ENCODE assay signal across 8 cellular contexts in genomic region chr1:165630629-165631402, GRCh38. TPM values are rescaled to one million over a fixed set of nuclear protein-coding genes. Genes with fewer than 3 reads are reported as not detected.
DNase-seq lines count a peak whose midpoint lies in the region; ATAC-seq and TF ChIP-seq lines count a peak whose summit lies in the region.

TSS of gene MGST3 (plus strand) at chr1:165631234. CDS start at chr1:165649848, 18,614 bp downstream.

- peak within 1 kb of the TSS; percentile 94 for H3K4me2 ChIP-seq in smooth muscle cell

- H4K20me1 ChIP-seq in smooth muscle cell (ENCODE audit: low read depth): peaks cover 37% of the 10 kb centered on the region

- CTCF ChIA-PET in activated B cell treated with CpG ODN at 0.5 μM for 24 hours (lab: Charles Lee): interaction anchor here (1.5 kb wide), 1 partner anchor 237 kb away, joined by 3 read pairs; no protein-coding TSS in a partner anchor

- H3K4me1 ChIP-seq in smooth muscle cell (ENCODE audit: low read depth): peaks cover 26% of the 10 kb centered on the region

- H3K9ac ChIP-seq in smooth muscle cell (ENCODE audit: low read depth): peak within 1 kb of the TSS; percentile 82

- POLR2A ChIA-PET in activated B cell treated with CpG ODN at 0.5 μM for 24 hours (lab: Charles Lee): interaction anchor here (0.8 to 1.9 kb wide), 7 partner anchors 9 to 139 kb away, joined by 3 to 8 read pairs (median 3); partner anchors contain the start of gene TMCO1

- H3K4me1 Mint-ChIP-seq in activated B cell treated with CpG ODN at 0.5 μM for 24 hours: peaks cover 34% of the 10 kb centered on the region

- H3K27ac ChIP-seq in smooth muscle cell (ENCODE audit: low read depth): peak within 1 kb of the TSS; percentile 91

- intact Hi-C loops in activated B cell treated with CpG ODN at 0.5 μM for 24 hours (cut with micrococcal nuclease): loop anchor here (1.0 to 10.0 kb wide), 8 partner anchors 33 to 1594 kb away; partner anchors contain the start of genes ALDH9A1, POGK, POU2F1 and TMCO1

- no peaks in the 10 kb centered on the region for H3K36me3 ChIP-seq in smooth muscle cell (ENCODE audit: low read depth)

- H3K27ac Mint-ChIP-seq in activated B cell treated with CpG ODN at 0.5 μM for 24 hours: no peak within 1 kb of the TSS

- H3K9me3 ChIP-seq in smooth muscle cell (replicated peaks; ENCODE audit: low read depth): no peaks in the 10 kb centered on the region

- 1% methylated on average over 58 of the region's 58 CpGs for WGBS in smooth muscle cell (ENCODE audit: low lambda C conversion rate)

- H3K4me3 ChIP-seq in cardiac fibroblast (replicated peaks in 1 of 2; ENCODE audit: low read depth in 2 of 2, low read length in 2 of 2) (peak within 1 kb of the TSS; percentile 89 to 97), smooth muscle cell (peak within 1 kb of the TSS; percentile 83)

- DNase-seq in AG09319 (ENCODE audit: extremely low read depth, low read depth): peak; percentile 79
- peak; percentile 97 for DNase-seq in NCI-H345 (lab: John Stamatoyannopoulos, UW)
- DNase-seq in activated B cell treated with CpG ODN at 0.5 μM for 24 hours: peak; percentile 84
- peak; percentile 96 to 99 for DNase-seq in cardiac fibroblast (ENCODE audit: low read depth in 2 of 2)
- DNase-seq in iPS-NIHi7 (ENCODE audit: extremely low spot score): peak; percentile 94
- peak; percentile 66 for DNase-seq in smooth muscle cell (lab: John Stamatoyannopoulos, UW; ENCODE audit: unreplicated experiment)

- peaks cover 2% of the 10 kb centered on the region for H3K36me3 Mint-ChIP-seq in activated B cell treated with CpG ODN at 0.5 μM for 24 hours (ENCODE audit: low read depth)

- H3K4me3 Mint-ChIP-seq in activated B cell treated with CpG ODN at 0.5 μM for 24 hours: no peak within 1 kb of the TSS

- no peaks in the 10 kb centered on the region for H3K27me3 Mint-ChIP-seq in activated B cell treated with CpG ODN at 0.5 μM for 24 hours

- no peaks in the 10 kb centered on the region for H3K9me3 Mint-ChIP-seq in activated B cell treated with CpG ODN at 0.5 μM for 24 hours

- peak within 1 kb of the TSS; percentile 92 for H2AFZ ChIP-seq in smooth muscle cell (ENCODE audit: low read depth)

- H3K79me2 ChIP-seq in smooth muscle cell (ENCODE audit: low read depth): peaks cover 27% of the 10 kb centered on the region

- H3F3A ChIP-seq in smooth muscle cell (ENCODE audit: low read depth): peaks cover 9% of the 10 kb centered on the region

- TF ChIP-seq CTCF in AG09319 (IDR thresholded peaks at IDR 0.05; ENCODE audit: low read depth, low read length) (no peak), activated B cell treated with CpG ODN at 0.5 μM for 24 hours (IDR thresholded peaks at IDR 0.05) (no peak), cardiac fibroblast (IDR thresholded peaks at IDR 0.05; ENCODE audit: low read depth, low read length) (no peak), smooth muscle cell (IDR thresholded peaks at IDR 0.05; ENCODE audit: borderline replicate concordance, insufficient read depth, poor library complexity, severe bottlenecking) (no peak)

- no peaks in the 10 kb centered on the region for H3K27me3 ChIP-seq in smooth muscle cell (ENCODE audit: low read depth)

- ATAC-seq in GM19025 (IDR thresholded peaks at IDR 0.05; ENCODE audit: low read depth, unreplicated experiment) (peak; percentile 84), HG03280 (IDR thresholded peaks at IDR 0.05; ENCODE audit: unreplicated experiment) (peak; percentile 92), activated B cell treated with CpG ODN at 0.5 μM for 24 hours (ENCODE audit: low read depth) (peak; percentile 93)

RNA-seq across cellular contexts. Expression of gene MGST3, which starts in this region (rescaled TPM):
- total RNA-seq in activated B cell treated with CpG ODN at 0.5 μM for 24 hours: 31.3 and 33.4 TPM in 2 replicates
- total RNA-seq in smooth muscle cell: 155 and 203 TPM in 2 replicates
- 258 and 265 TPM in 2 replicates for polyA plus RNA-seq in smooth muscle cell

Comparison
In these comparisons a context has a peak if more than half of its experiments do, and no peak if none do; other contexts are left out.
1. Peak in every context shown above with its lines: DNase-seq, ATAC-seq, H3K4me3 ChIP-seq and H3K27ac ChIP-seq.